9 cellular contexts compared by ENCODE assay signal in the genomic region with DNA sequence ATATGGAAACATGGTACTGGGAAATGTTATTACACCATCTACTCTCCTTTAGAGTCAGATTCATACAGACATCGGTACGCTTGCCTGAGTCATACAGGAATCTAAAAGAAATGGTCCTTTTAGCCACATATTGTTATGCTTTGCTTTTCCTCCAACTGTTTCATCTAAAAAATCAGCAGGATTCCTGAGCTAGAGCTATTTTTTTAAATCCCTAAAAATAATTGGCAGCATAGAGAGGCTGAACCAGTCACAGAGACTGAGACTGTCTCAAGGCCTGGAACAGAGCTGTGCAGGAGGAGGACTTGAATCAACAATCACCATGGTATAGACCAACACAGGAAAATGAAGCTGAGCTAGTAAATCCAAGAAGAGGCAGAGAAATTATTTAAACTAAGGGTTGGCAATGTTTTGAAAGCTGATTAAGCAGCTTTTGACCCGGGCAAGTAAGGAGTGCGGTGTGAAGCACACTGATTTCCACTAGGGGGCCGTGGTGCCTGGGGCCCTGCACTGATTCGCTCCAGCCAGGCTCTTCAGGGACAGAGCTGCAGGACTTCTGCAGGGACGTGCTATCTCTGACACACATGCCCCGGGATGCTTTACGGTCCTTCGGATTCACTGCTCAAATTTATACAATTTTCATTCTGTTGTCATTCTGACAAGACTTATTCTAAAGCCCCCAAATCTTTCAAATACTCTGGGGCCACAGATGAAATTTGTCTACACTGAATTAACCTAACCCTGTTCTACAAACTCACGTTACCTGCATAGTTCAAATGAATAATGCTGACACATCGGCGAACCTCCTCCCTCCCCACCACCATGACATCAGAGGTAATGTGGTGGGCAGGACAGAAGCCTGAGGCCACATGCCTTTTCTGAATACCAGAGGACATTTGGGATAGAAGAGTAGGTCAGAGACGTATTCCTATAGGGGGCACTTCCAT.
A peak's percentile ranks its signal among the peaks of the same experiment; 100 is the strongest.
DNase-seq lines count a peak whose midpoint lies in the region; ATAC-seq lines count a peak whose summit lies in the region.
"Had no signal": no experiment of that assay in that cellular context is flagged by ENCODE, and none has a peak within 500 bp of the region (broad histone marks: within the 10 kb centered on the region; RNA-seq: fewer than 3 reads in every experiment).

No MANE protein-coding gene starts in this region.

- no peak overlapping the region for H3K4me3 Mint-ChIP-seq in activated T-cell treated with anti-CD3 and anti-CD28 coated beads, Interleukin-2, amount 50 U/mL, for 24 hours
- H3K4me3 Mint-ChIP-seq: activated naive CD8-positive, alpha-beta T cell had no signal

- H3K9me3 Mint-ChIP-seq in activated T-cell treated with anti-CD3 and anti-CD28 coated beads, Interleukin-2, amount 50 U/mL, for 24 hours, result no peaks in the 10 kb centered on the region

- H3K4me1 Mint-ChIP-seq in activated T-cell treated with anti-CD3 and anti-CD28 coated beads, Interleukin-2, amount 50 U/mL, for 24 hours (ENCODE audit: low read depth), result peaks cover 2% of the 10 kb centered on the region

- ATAC-seq in GM19372 (IDR thresholded peaks at IDR 0.05; ENCODE audit: low read depth, unreplicated experiment) (peak; percentile 86), HG03280 (IDR thresholded peaks at IDR 0.05; ENCODE audit: unreplicated experiment) (peak; percentile 95)

- H3K36me3 Mint-ChIP-seq in activated T-cell treated with anti-CD3 and anti-CD28 coated beads, Interleukin-2, amount 50 U/mL, for 24 hours (ENCODE audit: low read depth), result peaks cover 60% of the 10 kb centered on the region

- H3K27me3 Mint-ChIP-seq in activated T-cell treated with anti-CD3 and anti-CD28 coated beads, Interleukin-2, amount 50 U/mL, for 24 hours, result no peaks in the 10 kb centered on the region
- H3K27me3 Mint-ChIP-seq: activated naive CD8-positive, alpha-beta T cell had no signal

- DNase-seq in DMS 273 treated with DMSO at 0.1 percent for 48 hours (lab: John Stamatoyannopoulos, UW), result peak; percentile 3
- peak; percentile 34 to 44 for DNase-seq in NOMO-1 (lab: John Stamatoyannopoulos, UW; ENCODE audit: unreplicated experiment in 2 of 2)
- DNase-seq in activated T-cell treated with anti-CD3 and anti-CD28 coated beads, Interleukin-2, amount 50 U/mL, for 24 hours, result peak; percentile 51
- DNase-seq in germinal center (ENCODE audit: low spot score), result peak; percentile 68
- peak; percentile 64 for DNase-seq in pons (ENCODE audit: low spot score)
- no peak for DNase-seq in effector CD8-positive, alpha-beta T cell (lab: John Stamatoyannopoulos, UW)

- no peak overlapping the region for H3K27ac Mint-ChIP-seq in activated T-cell treated with anti-CD3 and anti-CD28 coated beads, Interleukin-2, amount 50 U/mL, for 24 hours
- H3K27ac Mint-ChIP-seq: activated naive CD8-positive, alpha-beta T cell had no signal
